ENCODE assay signal across 20 cellular contexts in genomic region chr2:147174824-147175254, GRCh38.
"Had no signal": no experiment of that assay in that cellular context is flagged by ENCODE, and none has a peak within 500 bp of the region (broad histone marks: within the 10 kb centered on the region; RNA-seq: fewer than 3 reads in every experiment).

No MANE protein-coding gene starts in this region.

- H3K27ac Mint-ChIP-seq: activated CD4-positive, alpha-beta T cell treated with anti-CD3 and anti-CD28 coated beads, Interleukin-2, amount 10 ng/mL, durations not matched to agents 24 days and 14 days; activated CD8-positive, alpha-beta T cell treated with anti-CD3 and anti-CD28 coated beads, Interleukin-2, amount 10 ng/mL, durations not matched to agents 7 days and 5 days; activated naive CD4-positive, alpha-beta T cell treated with anti-CD3 and anti-CD28 coated beads for 36 hours; activated T-cell treated with anti-CD3 and anti-CD28 coated beads, Interleukin-2, amount 50 U/mL, for 24 hours; endodermal cell; memory B cell; naive thymus-derived CD8-positive, alpha-beta T cell; stimulated activated naive CD8-positive, alpha-beta T cell treated with anti-CD3 and anti-CD28 coated beads, Interleukin-15, Interleukin-2, amounts not matched to agents 100 ng/mL and 50 ng/mL, for 24 hours had no signal

- DNase-seq: activated CD4-positive, alpha-beta T cell treated with anti-CD3 and anti-CD28 coated beads, Interleukin-2, amount 10 ng/mL, durations not matched to agents 24 days and 14 days; activated CD8-positive, alpha-beta T cell treated with anti-CD3 and anti-CD28 coated beads, Interleukin-2, amount 10 ng/mL, durations not matched to agents 7 days and 5 days; activated naive CD4-positive, alpha-beta T cell treated with anti-CD3 and anti-CD28 coated beads for 36 hours; activated T-cell treated with anti-CD3 and anti-CD28 coated beads, Interleukin-2, amount 50 U/mL, for 24 hours; aorta; brain microvascular endothelial cell; central memory CD4-positive, alpha-beta T cell; dorsolateral prefrontal cortex; endodermal cell; foreskin fibroblast; naive thymus-derived CD8-positive, alpha-beta T cell; nucleus accumbens; posterior cingulate gyrus; retina; T1000; trophoblast cell had no signal

- ATAC-seq: activated CD8-positive, alpha-beta T cell treated with anti-CD3 and anti-CD28 coated beads, Interleukin-2, amount 10 ng/mL, durations not matched to agents 7 days and 5 days; naive thymus-derived CD8-positive, alpha-beta T cell had no signal

- FAIRE-seq: colon had no signal

- H3K27me3 Mint-ChIP-seq: activated T-cell treated with anti-CD3 and anti-CD28 coated beads, Interleukin-2, amount 50 U/mL, for 24 hours; memory B cell; stimulated activated naive CD8-positive, alpha-beta T cell treated with anti-CD3 and anti-CD28 coated beads, Interleukin-15, Interleukin-2, amounts not matched to agents 100 ng/mL and 50 ng/mL, for 24 hours had no signal

- H3K4me3 ChIP-seq: dorsolateral prefrontal cortex, vagina had no signal

- H3K27me3 ChIP-seq: brain microvascular endothelial cell, vagina had no signal

- H3K36me3 Mint-ChIP-seq: memory B cell had no signal

- H3K4me3 Mint-ChIP-seq: activated CD4-positive, alpha-beta T cell treated with anti-CD3 and anti-CD28 coated beads, Interleukin-2, amount 10 ng/mL, durations not matched to agents 24 days and 14 days; activated CD8-positive, alpha-beta T cell treated with anti-CD3 and anti-CD28 coated beads, Interleukin-2, amount 10 ng/mL, durations not matched to agents 7 days and 5 days; activated naive CD4-positive, alpha-beta T cell treated with anti-CD3 and anti-CD28 coated beads for 36 hours; activated T-cell treated with anti-CD3 and anti-CD28 coated beads, Interleukin-2, amount 50 U/mL, for 24 hours; endodermal cell; memory B cell; naive thymus-derived CD8-positive, alpha-beta T cell; stimulated activated naive CD8-positive, alpha-beta T cell treated with anti-CD3 and anti-CD28 coated beads, Interleukin-15, Interleukin-2, amounts not matched to agents 100 ng/mL and 50 ng/mL, for 24 hours had no signal

- H3K36me3 ChIP-seq: brain microvascular endothelial cell, vagina had no signal

- H3K4me1 Mint-ChIP-seq: memory B cell; naive thymus-derived CD8-positive, alpha-beta T cell had no signal
